ENCODE assay signal across 8 cellular contexts in the genomic region with DNA sequence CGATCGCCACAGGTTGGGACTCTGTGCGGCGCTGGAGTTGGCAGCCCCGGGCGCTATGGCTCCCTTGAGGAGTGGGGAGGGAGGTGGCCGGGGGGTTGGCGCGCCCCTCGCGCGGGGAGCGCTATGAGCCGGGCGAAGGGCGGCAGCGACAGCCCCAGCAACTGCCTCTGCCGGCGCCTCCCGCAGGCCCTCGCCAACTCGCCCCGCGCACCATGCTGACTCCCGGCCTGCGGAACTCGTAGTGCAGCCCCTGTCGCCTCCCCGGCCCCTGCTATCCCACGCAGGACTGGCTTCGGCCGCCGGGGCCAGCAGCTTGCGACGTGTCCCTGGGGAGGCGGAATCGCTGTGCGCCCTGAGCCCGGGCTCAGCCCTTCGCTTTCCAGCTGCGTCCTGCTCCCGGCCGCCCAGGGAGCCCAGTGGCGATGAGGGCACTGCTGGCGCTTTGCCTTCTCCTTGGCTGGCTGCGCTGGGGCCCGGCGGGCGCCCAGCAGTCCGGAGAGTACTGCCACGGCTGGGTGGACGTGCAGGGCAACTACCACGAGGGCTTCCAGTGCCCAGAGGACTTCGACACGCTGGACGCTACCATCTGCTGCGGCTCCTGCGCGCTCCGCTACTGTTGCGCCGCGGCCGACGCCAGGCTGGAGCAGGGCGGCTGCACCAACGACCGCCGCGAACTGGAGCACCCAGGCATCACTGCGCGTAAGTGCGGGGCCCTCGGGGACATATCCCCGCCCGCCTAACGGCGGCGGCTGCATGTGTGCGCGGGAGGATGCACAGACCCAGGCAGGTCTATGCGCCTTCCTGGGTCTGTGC. TPM values are rescaled to one million over a fixed set of nuclear protein-coding genes. Genes with fewer than 3 reads are reported as not detected.
DNase-seq lines count a peak whose midpoint lies in the region; ATAC-seq, FAIRE-seq and TF ChIP-seq lines count a peak whose summit lies in the region.

No MANE protein-coding gene starts in this region.

- TF ChIP-seq RAD21 in Ishikawa (IDR thresholded peaks at IDR 0.05; ENCODE audit: low read depth), result no peak

- peaks cover 22 to 32% of the 10 kb centered on the region in 2 donors for H3K4me1 Mint-ChIP-seq in stimulated activated naive B cell treated with anti-CD40 and anti-IgM and Interleukin-4, amounts not matched to agents 10 μg/mL and 1 μg/mL and 100 μg/mL, for 72 hours
- H3K4me1 Mint-ChIP-seq in HFFc6 (ENCODE audit: low read depth), result no peaks in the 10 kb centered on the region

- H3K4me3 Mint-ChIP-seq in stimulated activated naive B cell treated with anti-CD40 and anti-IgM and Interleukin-4, amounts not matched to agents 10 μg/mL and 1 μg/mL and 100 μg/mL, for 72 hours, result peak overlapping the region; percentile 85 to 87
- no peak overlapping the region for H3K4me3 Mint-ChIP-seq in HFFc6

- TF ChIP-seq EP300 in Ishikawa (IDR thresholded peaks at IDR 0.05; ENCODE audit: borderline replicate concordance), result no peak

- no peaks in the 10 kb centered on the region for H3K4me1 ChIP-seq in keratinocyte (ENCODE audit: control insufficient read depth, extremely low read depth, insufficient read depth, low read length)

- no peaks in the 10 kb centered on the region for H3K9me1 ChIP-seq in keratinocyte (ENCODE audit: control insufficient read depth, extremely low read depth, insufficient read depth, low read length)

- dilution Hi-C loops in keratinocyte (cut with MboI; ENCODE audit: extremely low pct_ligation_motif_present, low sequenced_read_pairs), result no loop called here

- no peaks in the 10 kb centered on the region for H3K36me3 Mint-ChIP-seq in stimulated activated naive B cell treated with anti-CD40 and anti-IgM and Interleukin-4, amounts not matched to agents 10 μg/mL and 1 μg/mL and 100 μg/mL, for 72 hours
- peaks cover 5% of the 10 kb centered on the region; the same call in 1 of the 2 replicates for H3K36me3 Mint-ChIP-seq in HFFc6 (ENCODE audit: low read depth)

- H3K79me2 ChIP-seq in keratinocyte (ENCODE audit: control insufficient read depth, insufficient read depth, low read length), result no peaks in the 10 kb centered on the region

- H3K27ac ChIP-seq in keratinocyte (ENCODE audit: control insufficient read depth, insufficient read depth, low read length), result no peak overlapping the region

- peak overlapping the region; percentile 40 for H3K27ac Mint-ChIP-seq in stimulated activated naive B cell treated with anti-CD40 and anti-IgM and Interleukin-4, amounts not matched to agents 10 μg/mL and 1 μg/mL and 100 μg/mL, for 72 hours
- H3K27ac Mint-ChIP-seq in HFFc6, result no peak overlapping the region

- peaks cover 55% of the 10 kb centered on the region for H3K27me3 ChIP-seq in keratinocyte (ENCODE audit: control insufficient read depth, extremely low read depth, insufficient read depth, low read length)

- ATAC-seq in GM21447 (IDR thresholded peaks at IDR 0.05; ENCODE audit: unreplicated experiment), result peak; percentile 37
- peak; percentile 58 to 62 for ATAC-seq in stimulated activated naive B cell treated with anti-CD40 and anti-IgM and Interleukin-4, amounts not matched to agents 10 μg/mL and 1 μg/mL and 100 μg/mL, for 72 hours (replicated peaks)

- H3K36me3 ChIP-seq in keratinocyte (ENCODE audit: control insufficient read depth in 2 of 2, extremely low read depth in 1 of 2, insufficient read depth in 2 of 2, low read length in 2 of 2), result no peaks in the 10 kb centered on the region

- in situ Hi-C loops in astrocyte of the cerebellum (cut with HindIII; ENCODE audit: low sequenced_read_pairs), result no loop called here

- TF ChIP-seq CTCF in astrocyte of the cerebellum (IDR thresholded peaks at IDR 0.05; ENCODE audit: low read depth, low read length, missing control alignments), result no peak
- TF ChIP-seq CTCF in keratinocyte (optimal IDR thresholded peaks at IDR 0.05 in 1 of 3, IDR thresholded peaks at IDR 0.05 in 1 of 3, conservative IDR thresholded peaks at IDR 0.05 in 1 of 3; ENCODE audit: extremely low read depth in 1 of 3, insufficient read depth in 2 of 3, low read length in 3 of 3), result no peak
- TF ChIP-seq CTCF in HFFc6 (IDR thresholded peaks at IDR 0.05), result no peak

- no peak overlapping the region for H3K9ac ChIP-seq in keratinocyte (ENCODE audit: control insufficient read depth, extremely low read depth, insufficient read depth, low read length)

- H3K9me3 Mint-ChIP-seq in stimulated activated naive B cell treated with anti-CD40 and anti-IgM and Interleukin-4, amounts not matched to agents 10 μg/mL and 1 μg/mL and 100 μg/mL, for 72 hours, result no peaks in the 10 kb centered on the region
- peaks cover 7% of the 10 kb centered on the region; the same call in 1 of the 2 replicates for H3K9me3 Mint-ChIP-seq in HFFc6

- FAIRE-seq in keratinocyte (lab: Jason Lieb, UNC), result no peak

- peak overlapping the region; percentile 51 for H3K4me2 ChIP-seq in keratinocyte (ENCODE audit: control insufficient read depth, extremely low read depth, insufficient read depth, low read depth, low read length)

- H3K4me3 ChIP-seq in astrocyte of the cerebellum (ENCODE audit: low read depth, low read length) (peak overlapping the region; percentile 48), keratinocyte (ENCODE audit: control insufficient read depth in 2 of 3, extremely low read depth in 1 of 3, insufficient read depth in 2 of 3, low read depth in 1 of 3, low read length in 3 of 3) (peak overlapping the region in 1 of 3 experiments; percentile 29)

- no peaks in the 10 kb centered on the region for H3K9me3 ChIP-seq in keratinocyte (ENCODE audit: control insufficient read depth, low read depth, low read length)

- peak; percentile 53 for DNase-seq in DMS53 treated with DMSO at 0.1 percent for 48 hours (lab: John Stamatoyannopoulos, UW; ENCODE audit: unreplicated experiment)
- DNase-seq in astrocyte of the cerebellum (ENCODE audit: low read depth), result no peak
- no peak for DNase-seq in keratinocyte (ENCODE audit: low read depth, low spot score)
- DNase-seq in stimulated activated naive B cell treated with anti-CD40 and anti-IgM and Interleukin-4, amounts not matched to agents 10 μg/mL and 1 μg/mL and 100 μg/mL, for 72 hours, result peak; percentile 13
- no peak for DNase-seq in SW480 (ENCODE audit: low spot score)
- no peak for DNase-seq in HFFc6

- H2AFZ ChIP-seq in keratinocyte (ENCODE audit: control insufficient read depth, low read length), result no peak overlapping the region

- H3K27me3 Mint-ChIP-seq in stimulated activated naive B cell treated with anti-CD40 and anti-IgM and Interleukin-4, amounts not matched to agents 10 μg/mL and 1 μg/mL and 100 μg/mL, for 72 hours, result peaks cover 49 to 68% of the 10 kb centered on the region in 2 donors
- H3K27me3 Mint-ChIP-seq in HFFc6 (ENCODE audit: insufficient read depth), result peaks cover 8% of the 10 kb centered on the region

- no peaks in the 10 kb centered on the region for H4K20me1 ChIP-seq in keratinocyte (ENCODE audit: control insufficient read depth, extremely low read depth, insufficient read depth, low read length)

TF ChIP-seq in Ishikawa, 13 proteins besides CTCF, POLR2A, EP300 and RAD21:
- peak; percentile 39 for TF ChIP-seq NFIC (IDR thresholded peaks at IDR 0.05)
- TF ChIP-seq, protein P1, sequence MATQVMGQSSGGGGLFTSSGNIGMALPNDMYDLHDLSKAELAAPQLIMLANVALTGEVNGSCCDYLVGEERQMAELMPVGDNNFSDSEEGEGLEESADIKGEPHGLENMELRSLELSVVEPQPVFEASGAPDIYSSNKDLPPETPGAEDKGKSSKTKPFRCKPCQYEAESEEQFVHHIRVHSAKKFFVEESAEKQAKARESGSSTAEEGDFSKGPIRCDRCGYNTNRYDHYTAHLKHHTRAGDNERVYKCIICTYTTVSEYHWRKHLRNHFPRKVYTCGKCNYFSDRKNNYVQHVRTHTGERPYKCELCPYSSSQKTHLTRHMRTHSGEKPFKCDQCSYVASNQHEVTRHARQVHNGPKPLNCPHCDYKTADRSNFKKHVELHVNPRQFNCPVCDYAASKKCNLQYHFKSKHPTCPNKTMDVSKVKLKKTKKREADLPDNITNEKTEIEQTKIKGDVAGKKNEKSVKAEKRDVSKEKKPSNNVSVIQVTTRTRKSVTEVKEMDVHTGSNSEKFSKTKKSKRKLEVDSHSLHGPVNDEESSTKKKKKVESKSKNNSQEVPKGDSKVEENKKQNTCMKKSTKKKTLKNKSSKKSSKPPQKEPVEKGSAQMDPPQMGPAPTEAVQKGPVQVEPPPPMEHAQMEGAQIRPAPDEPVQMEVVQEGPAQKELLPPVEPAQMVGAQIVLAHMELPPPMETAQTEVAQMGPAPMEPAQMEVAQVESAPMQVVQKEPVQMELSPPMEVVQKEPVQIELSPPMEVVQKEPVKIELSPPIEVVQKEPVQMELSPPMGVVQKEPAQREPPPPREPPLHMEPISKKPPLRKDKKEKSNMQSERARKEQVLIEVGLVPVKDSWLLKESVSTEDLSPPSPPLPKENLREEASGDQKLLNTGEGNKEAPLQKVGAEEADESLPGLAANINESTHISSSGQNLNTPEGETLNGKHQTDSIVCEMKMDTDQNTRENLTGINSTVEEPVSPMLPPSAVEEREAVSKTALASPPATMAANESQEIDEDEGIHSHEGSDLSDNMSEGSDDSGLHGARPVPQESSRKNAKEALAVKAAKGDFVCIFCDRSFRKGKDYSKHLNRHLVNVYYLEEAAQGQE (IDR thresholded peaks at IDR 0.05; ENCODE audit: low read depth), result no peak
- TF ChIP-seq, protein P2, sequence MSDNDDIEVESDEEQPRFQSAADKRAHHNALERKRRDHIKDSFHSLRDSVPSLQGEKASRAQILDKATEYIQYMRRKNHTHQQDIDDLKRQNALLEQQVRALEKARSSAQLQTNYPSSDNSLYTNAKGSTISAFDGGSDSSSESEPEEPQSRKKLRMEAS (IDR thresholded peaks at IDR 0.05), result peak; percentile 89
- TF ChIP-seq ZBTB7A (IDR thresholded peaks at IDR 0.05; ENCODE audit: low read depth), result peak; percentile 84
- no peak for TF ChIP-seq TEAD4 (IDR thresholded peaks at IDR 0.05)

RNA-seq across cellular contexts. Expression of a gene that starts 0.6 kb away (rescaled TPM):
- not detected in 3 replicates for polyA plus RNA-seq in keratinocyte
- not detected for polyA plus RNA-seq in keratinocyte (2011; ENCODE audit: low read depth)
- polyA plus RNA-seq in keratinocyte (2011; cell fraction: cytosol; rRNA removed), result not detected in 2 replicates
- polyA plus RNA-seq in keratinocyte (2011; cell fraction: nucleus; rRNA removed), result not detected in 2 replicates
- not detected in 2 replicates for polyA plus RNA-seq in keratinocyte (2012; ENCODE audit: low replicate concordance)
- not detected in 3 replicates for polyA minus RNA-seq in keratinocyte
- polyA minus RNA-seq in keratinocyte (2011; cell fraction: cytosol; rRNA and poly(A)+ RNA removed), result not detected
- polyA minus RNA-seq in keratinocyte (2011; cell fraction: nucleus; rRNA and poly(A)+ RNA removed), result not detected in 2 replicates
- total RNA-seq in HFFc6 (2021; fragmentation: NEBNext Ultra II Directional; extraction: Animal tissue kit (Norgen Biotek cat#: 25700)), result not detected

Comparison
In these comparisons a context has a peak if more than half of its experiments do, and no peak if none do; other contexts are left out.
1. DNase-seq: peak in DMS53 treated with DMSO at 0.1 percent for 48 hours (single experiment) and stimulated activated naive B cell treated with anti-CD40 and anti-IgM and Interleukin-4, amounts not matched to agents 10 μg/mL and 1 μg/mL and 100 μg/mL, for 72 hours (single experiment); none in astrocyte of the cerebellum (single experiment), keratinocyte (single experiment), SW480 (single experiment) and HFFc6 (single experiment).